In the genomic region with DNA sequence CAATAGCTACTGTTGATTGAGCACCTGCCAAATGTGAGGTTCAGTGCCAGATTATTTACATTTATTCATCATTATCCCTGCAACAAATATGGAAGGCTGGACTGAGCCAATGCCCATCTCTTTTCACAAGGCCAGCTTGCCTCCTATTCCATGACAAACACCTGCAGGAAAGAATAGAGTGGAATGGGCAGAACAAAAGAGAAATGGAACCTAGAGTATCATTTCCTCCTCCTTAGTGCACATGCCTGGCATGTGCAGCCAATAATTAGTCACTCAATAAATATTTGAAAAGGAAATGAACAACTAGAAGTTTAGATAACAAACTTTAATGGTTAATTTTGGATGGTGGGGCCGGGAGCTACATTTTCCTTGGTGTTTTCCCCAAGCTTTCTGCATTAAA, we compare ENCODE assay signal across 18 cellular contexts.
"Had no signal": no experiment of that assay in that cellular context is flagged by ENCODE, and none has a peak within 500 bp of the region (broad histone marks: within the 10 kb centered on the region; RNA-seq: fewer than 3 reads in every experiment).

No MANE protein-coding gene starts in this region.

- H3K4me1 ChIP-seq: prostate gland, suprapubic skin had no signal

- FAIRE-seq: bronchial epithelial cell, frontal cortex had no signal

- H3K27ac ChIP-seq: prostate gland, right lobe of liver, suprapubic skin, VCaP had no signal

- DNase-seq: activated CD4-positive, alpha-beta T cell treated with anti-CD3 and anti-CD28 coated beads, Interleukin-2, amount 50 U/mL, for 48 hours; activated naive CD4-positive, alpha-beta T cell treated with anti-CD3 and anti-CD28 coated beads for 36 hours; activated naive CD8-positive, alpha-beta T cell treated with anti-CD3 and anti-CD28 coated beads, Interleukin-2, amount 50 U/mL, for 24 hours; aorta; left colon; midbrain; right lobe of liver; stimulated activated CD4-positive, alpha-beta T cell treated with anti-CD3 and anti-CD28 coated beads, Interleukin-4, amount 100 ng/mL, for 4 hours; stimulated activated CD8-positive, alpha-beta memory T cell treated with anti-CD3 and anti-CD28 coated beads, Interleukin-4, amount 100 ng/mL, for 48 hours; stimulated activated naive CD8-positive, alpha-beta T cell treated with anti-CD3 and anti-CD28 coated beads, Interleukin-15, Interleukin-2, amounts not matched to agents 100 U/mL and 50 U/mL, for 24 hours; T-helper 9 cell had no signal

- H3K27me3 ChIP-seq: right lobe of liver, suprapubic skin had no signal

- H3K9me3 ChIP-seq: prostate gland, right lobe of liver, suprapubic skin had no signal

- H3K36me3 ChIP-seq: prostate gland, right lobe of liver, suprapubic skin had no signal

- H3K4me2 ChIP-seq: smooth muscle cell had no signal

- H3K4me3 ChIP-seq: lung, prostate gland, right lobe of liver, smooth muscle cell, suprapubic skin had no signal
